1 cellular context compared by ENCODE assay signal in genomic region chr5:178213748-178214151, GRCh38.
TF ChIP-seq lines count a peak whose summit lies in the region.

No MANE protein-coding gene starts in this region.

TF ChIP-seq in GM23338, 12 proteins besides CTCF, POLR2A, EP300 and RAD21 (continued from another document):
- no peak for TF ChIP-seq ZNF462 (CRISPR knock-in tag; IDR thresholded peaks at IDR 0.05)
- no peak for TF ChIP-seq CREB1 (CRISPR knock-in tag; IDR thresholded peaks at IDR 0.05; ENCODE audit: low read depth)
- no peak for TF ChIP-seq NANOG (IDR thresholded peaks at IDR 0.05; ENCODE audit: borderline replicate concordance)
- no peak for TF ChIP-seq JUNB (IDR thresholded peaks at IDR 0.05; ENCODE audit: unreplicated experiment)
- no peak for TF ChIP-seq ZNF114 (CRISPR knock-in tag; IDR thresholded peaks at IDR 0.05)
TF ChIP-seq in GM23338: peak in this region for 0.
